ENCODE assay signal across 14 cellular contexts in the genomic region with DNA sequence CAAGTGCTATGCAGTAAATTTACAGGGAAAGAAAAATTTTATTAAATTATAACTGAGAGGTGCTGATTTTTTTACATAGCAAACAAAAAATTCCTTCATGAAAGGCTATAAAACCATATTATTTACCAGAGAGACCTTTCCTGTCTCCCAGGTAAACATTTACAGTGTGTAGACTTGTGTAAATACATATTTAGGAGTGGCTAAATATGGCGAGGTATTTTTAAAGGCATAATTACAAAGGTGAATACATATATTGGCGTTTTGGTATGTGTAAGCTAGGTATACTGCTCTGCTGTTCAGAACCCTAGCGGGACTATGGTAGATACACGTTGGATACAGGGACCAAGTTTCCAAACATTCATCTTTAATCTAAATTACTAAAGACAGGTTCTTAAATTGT.
DNase-seq lines count a peak whose midpoint lies in the region; ATAC-seq and TF ChIP-seq lines count a peak whose summit lies in the region.
"Had no signal": no experiment of that assay in that cellular context is flagged by ENCODE, and none has a peak within 500 bp of the region (broad histone marks: within the 10 kb centered on the region; RNA-seq: fewer than 3 reads in every experiment).

No MANE protein-coding gene starts in this region.

- H3K27me3 Mint-ChIP-seq in MCF 10A (ENCODE audit: insufficient read depth, unreplicated experiment): peaks cover 6% of the 10 kb centered on the region
- H3K27me3 Mint-ChIP-seq in activated T-helper 1 cell treated with anti-CD3 and anti-CD28 coated beads, Interleukin-12 subunit alpha, Interleukin-12 subunit beta, Interleukin-2, Interleukin-4 antibody, amounts not matched to agents 30 ng/mL and 10 ng/mL and 1 ng/mL, durations not matched to agents 14 hours and 24 hours and 36 hours (ENCODE audit: insufficient read depth): no peaks in the 10 kb centered on the region
- H3K27me3 Mint-ChIP-seq: B cell had no signal

- no peak overlapping the region for H3K4me3 Mint-ChIP-seq in MCF 10A (ENCODE audit: unreplicated experiment)
- H3K4me3 Mint-ChIP-seq in activated T-helper 1 cell treated with anti-CD3 and anti-CD28 coated beads, Interleukin-12 subunit alpha, Interleukin-12 subunit beta, Interleukin-2, Interleukin-4 antibody, amounts not matched to agents 30 ng/mL and 10 ng/mL and 1 ng/mL, durations not matched to agents 14 hours and 24 hours and 36 hours: no peak overlapping the region
- H3K4me3 Mint-ChIP-seq: B cell; CD8-positive, alpha-beta T cell; H9 had no signal

- ATAC-seq in mucosa of descending colon: peak; percentile 99
- no peak for ATAC-seq in GM21360 (IDR thresholded peaks at IDR 0.05; ENCODE audit: unreplicated experiment)
- ATAC-seq: CD8-positive, alpha-beta T cell had no signal

- in situ Hi-C loops in T47D (cut with HindIII; ENCODE audit: low pct_unique_long_range_greater_than_20kb, low sequenced_read_pairs): no loop called here

- H3K27ac Mint-ChIP-seq in MCF 10A (ENCODE audit: low read depth, unreplicated experiment): no peak overlapping the region
- H3K27ac Mint-ChIP-seq in activated T-helper 1 cell treated with anti-CD3 and anti-CD28 coated beads, Interleukin-12 subunit alpha, Interleukin-12 subunit beta, Interleukin-2, Interleukin-4 antibody, amounts not matched to agents 30 ng/mL and 10 ng/mL and 1 ng/mL, durations not matched to agents 14 hours and 24 hours and 36 hours: no peak overlapping the region
- H3K27ac Mint-ChIP-seq: B cell; CD8-positive, alpha-beta T cell; H9 had no signal

- intact Hi-C loops in MCF 10A (cut with micrococcal nuclease) (no loop called here), mucosa of descending colon (cut with DNase I, micrococcal nuclease) (no loop called here)
- intact Hi-C loops in activated T-helper 1 cell treated with anti-CD3 and anti-CD28 coated beads, Interleukin-12 subunit alpha, Interleukin-12 subunit beta, Interleukin-2, Interleukin-4 antibody, amounts not matched to agents 30 ng/mL and 10 ng/mL and 1 ng/mL, durations not matched to agents 14 hours and 24 hours and 36 hours (cut with micrococcal nuclease): no loop called here

- CTCF ChIA-PET in MCF 10A (lab: Yijun Ruan, JAX): no interaction called here

- no TSS peak for BruUV-seq in MCF 10A (replicated peaks; lab: Mats Ljungman, UMichigan)

- peaks cover 9% of the 10 kb centered on the region for H3K9me3 Mint-ChIP-seq in MCF 10A (ENCODE audit: unreplicated experiment)
- peaks cover 10% of the 10 kb centered on the region for H3K9me3 Mint-ChIP-seq in activated T-helper 1 cell treated with anti-CD3 and anti-CD28 coated beads, Interleukin-12 subunit alpha, Interleukin-12 subunit beta, Interleukin-2, Interleukin-4 antibody, amounts not matched to agents 30 ng/mL and 10 ng/mL and 1 ng/mL, durations not matched to agents 14 hours and 24 hours and 36 hours

- no peaks in the 10 kb centered on the region for H3K36me3 ChIP-seq in mucosa of descending colon (ENCODE audit: low read depth)
- H3K36me3 ChIP-seq: BLaER1 treated with 17β-estradiol and CSF1 and Interleukin-3, amounts not matched to agents 10 nM and 100 nM had no signal

- H3K4me1 ChIP-seq in mucosa of descending colon (ENCODE audit: low read depth): peaks cover 3% of the 10 kb centered on the region
- H3K4me1 ChIP-seq: BLaER1 treated with 17β-estradiol and CSF1 and Interleukin-3, amounts not matched to agents 10 nM and 100 nM had no signal

- H3K9me3 ChIP-seq in mucosa of descending colon: peaks cover 12% of the 10 kb centered on the region

- POLR2A ChIA-PET in MCF 10A (lab: Yijun Ruan, JAX): no interaction called here

- DNase-seq in T47D (ENCODE audit: low read depth in 1 of 2, low spot score in 1 of 2) (peak; percentile 11 to 63), MCF 10A (ENCODE audit: unreplicated experiment) (no peak), SW480 (ENCODE audit: low spot score) (peak; percentile 2), mucosa of descending colon (no peak)
- no peak for DNase-seq in activated T-helper 1 cell treated with anti-CD3 and anti-CD28 coated beads, Interleukin-12 subunit alpha, Interleukin-12 subunit beta, Interleukin-2, Interleukin-4 antibody, amounts not matched to agents 30 ng/mL and 10 ng/mL and 1 ng/mL, durations not matched to agents 14 hours and 24 hours and 36 hours (ENCODE audit: low spot score)
- DNase-seq in activated CD4-positive, alpha-beta T cell treated with anti-CD3 and anti-CD28 coated beads for 48 hours: no peak
- DNase-seq: Calu3; CD8-positive, alpha-beta T cell; GDM1; H9; IMR-90 had no signal

- no peaks in the 10 kb centered on the region for H3K36me3 Mint-ChIP-seq in MCF 10A (ENCODE audit: insufficient read depth, unreplicated experiment)
- H3K36me3 Mint-ChIP-seq in activated T-helper 1 cell treated with anti-CD3 and anti-CD28 coated beads, Interleukin-12 subunit alpha, Interleukin-12 subunit beta, Interleukin-2, Interleukin-4 antibody, amounts not matched to agents 30 ng/mL and 10 ng/mL and 1 ng/mL, durations not matched to agents 14 hours and 24 hours and 36 hours (ENCODE audit: low read depth): no peaks in the 10 kb centered on the region
- H3K36me3 Mint-ChIP-seq: CD8-positive, alpha-beta T cell had no signal

- H3K4me3 ChIP-seq in mucosa of descending colon: no peak overlapping the region
- H3K4me3 ChIP-seq: BLaER1 treated with 17β-estradiol and CSF1 and Interleukin-3, amounts not matched to agents 10 nM and 100 nM had no signal

- H3K4me1 Mint-ChIP-seq in MCF 10A (ENCODE audit: insufficient read depth, unreplicated experiment): no peaks in the 10 kb centered on the region
- H3K4me1 Mint-ChIP-seq in activated T-helper 1 cell treated with anti-CD3 and anti-CD28 coated beads, Interleukin-12 subunit alpha, Interleukin-12 subunit beta, Interleukin-2, Interleukin-4 antibody, amounts not matched to agents 30 ng/mL and 10 ng/mL and 1 ng/mL, durations not matched to agents 14 hours and 24 hours and 36 hours (ENCODE audit: low read depth): no peaks in the 10 kb centered on the region
- H3K4me1 Mint-ChIP-seq: H9 had no signal

- TF ChIP-seq CTCF in MCF 10A (IDR thresholded peaks at IDR 0.05; ENCODE audit: unreplicated experiment): no peak
- no peak for TF ChIP-seq CTCF in mucosa of descending colon (IDR thresholded peaks at IDR 0.05)

Comparison
In these comparisons a context has a peak if more than half of its experiments do, and no peak if none do; other contexts are left out.
1. DNase-seq: peak in T47D (2 of 2) and SW480 (single experiment); none in MCF 10A (single experiment), mucosa of descending colon (0 of 3), activated T-helper 1 cell treated with anti-CD3 and anti-CD28 coated beads, Interleukin-12 subunit alpha, Interleukin-12 subunit beta, Interleukin-2, Interleukin-4 antibody, amounts not matched to agents 30 ng/mL and 10 ng/mL and 1 ng/mL, durations not matched to agents 14 hours and 24 hours and 36 hours (single experiment) and activated CD4-positive, alpha-beta T cell treated with anti-CD3 and anti-CD28 coated beads for 48 hours (single experiment).